Comparison of ENCODE assay signal across 1 cellular context in genomic region chr20:35344354-35344837, GRCh38.
TF ChIP-seq lines count a peak whose summit lies in the region.

No MANE protein-coding gene starts in this region.

TF ChIP-seq in GM23338, 12 proteins besides CTCF, POLR2A, EP300 and RAD21 (continued from another document):
- TF ChIP-seq ETS1 (IDR thresholded peaks at IDR 0.05) = no peak
